In the genomic region with DNA sequence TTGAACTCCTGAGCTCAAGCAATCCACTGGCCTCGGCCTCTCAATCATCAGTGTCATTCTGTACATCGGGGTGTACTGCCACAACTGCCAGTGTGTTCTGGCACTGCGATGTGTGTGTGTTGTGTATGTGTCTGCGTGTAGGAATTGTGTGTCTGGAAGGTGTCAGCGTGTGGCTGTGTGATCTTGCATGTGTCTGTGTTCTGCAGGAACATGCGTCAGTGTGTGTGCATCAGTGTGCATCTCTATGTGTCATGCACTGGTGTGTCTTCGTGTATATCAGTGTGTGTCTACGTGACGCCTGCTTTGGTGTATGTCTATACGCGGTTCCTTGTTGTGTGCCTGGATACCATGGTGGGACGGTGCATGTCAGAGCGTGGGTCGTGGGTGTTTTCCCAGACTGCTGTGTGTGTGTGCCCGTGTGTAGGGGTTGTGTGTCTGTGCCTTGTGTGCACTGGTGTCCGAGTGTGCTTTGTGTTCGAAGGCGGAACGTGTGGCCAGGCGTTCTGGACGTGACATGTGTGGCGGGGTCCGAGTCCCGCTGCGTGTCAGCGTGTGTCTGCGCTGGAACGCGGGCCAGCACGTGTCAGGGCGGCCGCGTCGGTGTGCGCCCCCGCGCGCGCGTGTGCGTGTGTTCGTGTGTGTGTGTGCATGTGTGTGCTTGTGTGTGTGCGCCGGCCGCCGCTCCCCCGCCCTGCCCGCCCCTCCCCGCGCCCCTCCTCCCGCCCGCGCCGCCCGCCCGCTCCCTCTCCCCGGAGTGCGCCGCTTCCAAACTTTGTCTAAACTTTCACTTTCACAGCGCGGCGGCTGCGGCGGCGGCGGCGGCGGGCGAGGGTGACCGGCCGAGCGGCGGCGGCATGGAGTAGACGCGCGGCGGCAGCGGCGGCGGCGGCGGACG, we compare ENCODE assay signal across 8 cellular contexts. TPM values are rescaled to one million over a fixed set of nuclear protein-coding genes. Genes with fewer than 3 reads are reported as not detected.
DNase-seq lines count a peak whose midpoint lies in the region; ATAC-seq and TF ChIP-seq lines count a peak whose summit lies in the region.

A gene (plus strand): TSS at position 775 of the 895 bp plus-strand sequence. CDS start 363 bp downstream, outside the sequence.

- H3K36me3 ChIP-seq in HUES48 (ENCODE audit: control insufficient read depth, insufficient read depth, low read length), result no peaks in the 10 kb centered on the region

- POLR2A ChIA-PET in WTC11 (lab: Charles Lee), result no interaction called here

- H3K4me1 Mint-ChIP-seq in WTC11, result peaks cover 9% of the 10 kb centered on the region

- H3K27me3 ChIP-seq in HUES48 (ENCODE audit: control insufficient read depth, insufficient read depth, low read length), result peaks cover 84% of the 10 kb centered on the region

- peaks cover 3% of the 10 kb centered on the region; the same call in 1 of the 2 replicates for H3K36me3 Mint-ChIP-seq in WTC11

- peak within 1 kb of the TSS; percentile 45 for H3K4me3 ChIP-seq in HUES48 (ENCODE audit: low read depth, low read length)

- H3K27ac Mint-ChIP-seq in WTC11, result no peak within 1 kb of the TSS

- H3K9me3 ChIP-seq in HUES48 (ENCODE audit: control insufficient read depth, insufficient read depth, low read length), result no peaks in the 10 kb centered on the region

- no peaks in the 10 kb centered on the region; the same call in 1 of the 2 replicates for H3K4me1 ChIP-seq in HUES48 (ENCODE audit: control insufficient read depth, insufficient read depth, low read length)

- no peak within 1 kb of the TSS for H3K27ac ChIP-seq in HUES48 (ENCODE audit: low read depth, low read length)

- H3K9ac ChIP-seq in HUES48 (ENCODE audit: low read depth, low read length), result no peak within 1 kb of the TSS

- peaks cover 90% of the 10 kb centered on the region for H3K27me3 Mint-ChIP-seq in WTC11 (ENCODE audit: low read depth)

- H3K4me3 Mint-ChIP-seq in WTC11, result peak within 1 kb of the TSS; percentile 70

- CTCF ChIA-PET in WTC11 (lab: Charles Lee), result interaction anchor here (0.6 to 1.4 kb wide), 4 partner anchors 12 to 100 kb away, joined by 3 to 4 read pairs (median 3); no protein-coding TSS in a partner anchor

- ATAC-seq in WTC11, result no peak
- no peak for ATAC-seq in GM19467 (IDR thresholded peaks at IDR 0.05; ENCODE audit: unreplicated experiment)
- no peak for ATAC-seq in GM18868 (IDR thresholded peaks at IDR 0.05; ENCODE audit: unreplicated experiment)

- no peak for TF ChIP-seq CTCF in WTC11 (IDR thresholded peaks at IDR 0.05)

- DNase-seq in AML-193 (lab: John Stamatoyannopoulos, UW) (peak; percentile 23 to 35), WTC11 (ENCODE audit: low spot score) (no peak), islet precursor cell (peak; percentile 66)
- peak; percentile 34 for DNase-seq in central memory CD4-positive, alpha-beta T cell
- DNase-seq in stimulated activated CD4-positive, alpha-beta T cell treated with anti-CD3 and anti-CD28 coated beads, Interleukin-12 subunit alpha, Interleukin-12 subunit beta, amount 100 ng/mL, for 4 hours, result peak; percentile 69

- no peaks in the 10 kb centered on the region for H3K9me3 Mint-ChIP-seq in WTC11

TF ChIP-seq in WTC11, 78 proteins besides CTCF, POLR2A, EP300 and RAD21:
- TF ChIP-seq, protein P1, sequence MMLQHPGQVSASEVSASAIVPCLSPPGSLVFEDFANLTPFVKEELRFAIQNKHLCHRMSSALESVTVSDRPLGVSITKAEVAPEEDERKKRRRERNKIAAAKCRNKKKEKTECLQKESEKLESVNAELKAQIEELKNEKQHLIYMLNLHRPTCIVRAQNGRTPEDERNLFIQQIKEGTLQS (CRISPR knock-in tag; conservative IDR thresholded peaks at IDR 0.05), result no peak
- 0 out of 2 replicates have a peak, but pooled peaks have one; percentile 15 for TF ChIP-seq TCF7 (CRISPR knock-in tag; IDR thresholded peaks at IDR 0.05; ENCODE audit: low read depth)
- no peak for TF ChIP-seq RORB (CRISPR knock-in tag; IDR thresholded peaks at IDR 0.05)
- TF ChIP-seq ZNF416 (CRISPR knock-in tag; IDR thresholded peaks at IDR 0.05), result no peak
- TF ChIP-seq FOXP1 (CRISPR knock-in tag; IDR thresholded peaks at IDR 0.05; ENCODE audit: borderline replicate concordance), result peak; percentile 53; the same call in 1 of the 2 replicates
- TF ChIP-seq TP53 (CRISPR knock-in tag; IDR thresholded peaks at IDR 0.05), result no peak

RNA-seq across cellular contexts. Expression of the gene that starts here (rescaled TPM):
- total RNA-seq in WTC11 (2021), result 0.44 to 1.5 TPM (median 1.4 TPM) in 3 replicates
